ENCODE assay signal across 1 cellular context in the genomic region with DNA sequence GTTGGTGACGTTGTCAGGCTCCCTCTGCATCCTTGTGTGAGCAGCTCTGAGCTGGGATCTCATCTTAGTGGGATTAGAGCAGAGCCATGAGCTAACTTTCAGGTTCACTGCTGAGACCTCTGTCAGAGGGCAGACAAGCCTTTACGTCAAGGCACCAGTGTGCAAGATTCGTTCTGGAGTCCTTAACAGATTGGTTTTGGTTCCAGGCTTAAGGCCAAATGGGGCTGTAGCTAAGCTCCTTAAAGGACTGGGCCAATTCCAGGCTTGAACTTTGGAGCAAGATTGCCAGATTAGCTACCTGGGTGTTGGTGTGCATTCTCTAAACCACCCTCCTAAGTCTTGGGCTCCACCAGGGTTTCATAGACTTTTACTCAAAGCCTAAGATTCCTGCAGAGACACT.
TF ChIP-seq lines count a peak whose summit lies in the region.

No MANE protein-coding gene starts in this region.

TF ChIP-seq in GM12878, 131 proteins besides CTCF, POLR2A, EP300 and RAD21:
- TF ChIP-seq SMARCA5 (IDR thresholded peaks at IDR 0.05) (no peak), FOXM1 (IDR thresholded peaks at IDR 0.05; ENCODE audit: low read depth, low read length) (no peak), ZNF592 (IDR thresholded peaks at IDR 0.05) (no peak), KDM1A (IDR thresholded peaks at IDR 0.05; ENCODE audit: borderline replicate concordance) (no peak), RBBP5 (conservative IDR thresholded peaks at IDR 0.05) (no peak), TARDBP (IDR thresholded peaks at IDR 0.05; ENCODE audit: borderline replicate concordance) (no peak), HDAC2 (IDR thresholded peaks at IDR 0.05) (no peak), E2F8 (IDR thresholded peaks at IDR 0.05; ENCODE audit: low read depth, partially characterized antibody) (no peak), NR2F1 (conservative IDR thresholded peaks at IDR 0.05) (no peak), NR2C2 (IDR thresholded peaks at IDR 0.05; ENCODE audit: borderline replicate concordance, control insufficient read depth, insufficient read length, low read depth) (no peak), ZNF274 (IDR thresholded peaks at IDR 0.05; ENCODE audit: insufficient read depth, insufficient read length) (no peak), ZNF687 (IDR thresholded peaks at IDR 0.05) (no peak)
- TF ChIP-seq, protein P1, sequence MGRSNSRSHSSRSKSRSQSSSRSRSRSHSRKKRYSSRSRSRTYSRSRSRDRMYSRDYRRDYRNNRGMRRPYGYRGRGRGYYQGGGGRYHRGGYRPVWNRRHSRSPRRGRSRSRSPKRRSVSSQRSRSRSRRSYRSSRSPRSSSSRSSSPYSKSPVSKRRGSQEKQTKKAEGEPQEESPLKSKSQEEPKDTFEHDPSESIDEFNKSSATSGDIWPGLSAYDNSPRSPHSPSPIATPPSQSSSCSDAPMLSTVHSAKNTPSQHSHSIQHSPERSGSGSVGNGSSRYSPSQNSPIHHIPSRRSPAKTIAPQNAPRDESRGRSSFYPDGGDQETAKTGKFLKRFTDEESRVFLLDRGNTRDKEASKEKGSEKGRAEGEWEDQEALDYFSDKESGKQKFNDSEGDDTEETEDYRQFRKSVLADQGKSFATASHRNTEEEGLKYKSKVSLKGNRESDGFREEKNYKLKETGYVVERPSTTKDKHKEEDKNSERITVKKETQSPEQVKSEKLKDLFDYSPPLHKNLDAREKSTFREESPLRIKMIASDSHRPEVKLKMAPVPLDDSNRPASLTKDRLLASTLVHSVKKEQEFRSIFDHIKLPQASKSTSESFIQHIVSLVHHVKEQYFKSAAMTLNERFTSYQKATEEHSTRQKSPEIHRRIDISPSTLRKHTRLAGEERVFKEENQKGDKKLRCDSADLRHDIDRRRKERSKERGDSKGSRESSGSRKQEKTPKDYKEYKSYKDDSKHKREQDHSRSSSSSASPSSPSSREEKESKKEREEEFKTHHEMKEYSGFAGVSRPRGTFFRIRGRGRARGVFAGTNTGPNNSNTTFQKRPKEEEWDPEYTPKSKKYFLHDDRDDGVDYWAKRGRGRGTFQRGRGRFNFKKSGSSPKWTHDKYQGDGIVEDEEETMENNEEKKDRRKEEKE (IDR thresholded peaks at IDR 0.05) = no peak
- TF ChIP-seq, protein P2, sequence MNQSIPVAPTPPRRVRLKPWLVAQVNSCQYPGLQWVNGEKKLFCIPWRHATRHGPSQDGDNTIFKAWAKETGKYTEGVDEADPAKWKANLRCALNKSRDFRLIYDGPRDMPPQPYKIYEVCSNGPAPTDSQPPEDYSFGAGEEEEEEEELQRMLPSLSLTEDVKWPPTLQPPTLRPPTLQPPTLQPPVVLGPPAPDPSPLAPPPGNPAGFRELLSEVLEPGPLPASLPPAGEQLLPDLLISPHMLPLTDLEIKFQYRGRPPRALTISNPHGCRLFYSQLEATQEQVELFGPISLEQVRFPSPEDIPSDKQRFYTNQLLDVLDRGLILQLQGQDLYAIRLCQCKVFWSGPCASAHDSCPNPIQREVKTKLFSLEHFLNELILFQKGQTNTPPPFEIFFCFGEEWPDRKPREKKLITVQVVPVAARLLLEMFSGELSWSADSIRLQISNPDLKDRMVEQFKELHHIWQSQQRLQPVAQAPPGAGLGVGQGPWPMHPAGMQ (IDR thresholded peaks at IDR 0.05; ENCODE audit: borderline replicate concordance) = no peak
